ENCODE assay signal across 1 cellular context in the genomic region with DNA sequence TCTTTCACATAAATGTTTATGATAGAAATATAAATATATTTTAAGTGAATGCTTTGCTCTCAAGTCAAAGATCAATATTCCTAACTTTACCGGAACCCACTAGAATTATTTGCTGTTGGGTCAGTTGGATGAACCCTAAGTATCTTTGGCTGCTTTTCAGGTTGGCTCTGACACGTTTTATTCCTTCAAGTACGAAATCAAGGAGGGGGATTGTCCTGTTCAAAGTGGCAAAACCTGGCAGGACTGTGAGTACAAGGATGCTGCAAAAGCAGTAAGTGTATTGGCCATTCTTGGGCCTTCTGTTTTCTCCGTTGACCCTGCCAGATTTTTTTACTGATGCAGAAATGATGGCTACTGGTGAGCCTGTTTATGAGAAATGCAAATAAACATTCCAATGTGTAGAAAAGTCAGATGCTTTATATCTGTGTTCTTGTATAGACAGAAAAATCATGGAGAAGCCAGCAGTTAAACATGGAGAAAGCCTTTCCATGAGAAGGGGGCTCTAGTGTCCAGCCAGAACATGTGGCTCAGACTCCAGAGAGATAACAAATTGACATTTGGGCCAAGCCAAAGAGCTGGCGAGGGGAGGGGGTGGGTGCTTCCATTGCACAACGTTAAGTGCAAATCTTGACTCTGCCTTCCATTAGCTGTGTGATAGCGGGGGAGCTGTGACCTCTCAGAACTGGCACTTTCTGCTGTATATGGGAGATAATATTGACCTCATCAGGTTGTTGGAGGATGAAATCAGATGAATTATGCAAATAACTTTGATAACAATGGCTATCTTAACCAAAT.
A peak's percentile ranks its signal among the peaks of the same experiment; 100 is the strongest.
TF ChIP-seq lines count a peak whose summit lies in the region.

No MANE protein-coding gene starts in this region.

TF ChIP-seq in HepG2, 621 proteins besides CTCF, POLR2A, EP300 and RAD21:
- TF ChIP-seq CEBPG (CRISPR knock-in tag; IDR thresholded peaks at IDR 0.05) (peak; percentile 53), EHMT2 (IDR thresholded peaks at IDR 0.05; ENCODE audit: borderline replicate concordance, low read depth, low read length) (no peak), SMARCC2 (IDR thresholded peaks at IDR 0.05) (no peak)
- TF ChIP-seq, protein P1, sequence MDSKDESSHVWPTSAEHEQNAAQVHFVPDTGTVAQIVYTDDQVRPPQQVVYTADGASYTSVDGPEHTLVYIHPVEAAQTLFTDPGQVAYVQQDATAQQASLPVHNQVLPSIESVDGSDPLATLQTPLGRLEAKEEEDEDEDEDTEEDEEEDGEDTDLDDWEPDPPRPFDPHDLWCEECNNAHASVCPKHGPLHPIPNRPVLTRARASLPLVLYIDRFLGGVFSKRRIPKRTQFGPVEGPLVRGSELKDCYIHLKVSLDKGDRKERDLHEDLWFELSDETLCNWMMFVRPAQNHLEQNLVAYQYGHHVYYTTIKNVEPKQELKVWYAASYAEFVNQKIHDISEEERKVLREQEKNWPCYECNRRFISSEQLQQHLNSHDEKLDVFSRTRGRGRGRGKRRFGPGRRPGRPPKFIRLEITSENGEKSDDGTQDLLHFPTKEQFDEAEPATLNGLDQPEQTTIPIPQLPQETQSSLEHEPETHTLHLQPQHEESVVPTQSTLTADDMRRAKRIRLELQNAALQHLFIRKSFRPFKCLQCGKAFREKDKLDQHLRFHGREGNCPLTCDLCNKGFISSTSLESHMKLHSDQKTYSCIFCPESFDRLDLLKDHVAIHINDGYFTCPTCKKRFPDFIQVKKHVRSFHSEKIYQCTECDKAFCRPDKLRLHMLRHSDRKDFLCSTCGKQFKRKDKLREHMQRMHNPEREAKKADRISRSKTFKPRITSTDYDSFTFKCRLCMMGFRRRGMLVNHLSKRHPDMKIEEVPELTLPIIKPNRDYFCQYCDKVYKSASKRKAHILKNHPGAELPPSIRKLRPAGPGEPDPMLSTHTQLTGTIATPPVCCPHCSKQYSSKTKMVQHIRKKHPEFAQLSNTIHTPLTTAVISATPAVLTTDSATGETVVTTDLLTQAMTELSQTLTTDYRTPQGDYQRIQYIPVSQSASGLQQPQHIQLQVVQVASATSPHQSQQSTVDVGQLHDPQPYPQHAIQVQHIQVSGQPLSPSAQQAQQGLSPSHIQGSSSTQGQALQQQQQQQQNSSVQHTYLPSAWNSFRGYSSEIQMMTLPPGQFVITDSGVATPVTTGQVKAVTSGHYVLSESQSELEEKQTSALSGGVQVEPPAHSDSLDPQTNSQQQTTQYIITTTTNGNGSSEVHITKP (CRISPR knock-in tag; IDR thresholded peaks at IDR 0.05; ENCODE audit: low read depth): peak; percentile 50; the same call in 1 of the 2 replicates
- TF ChIP-seq, protein P2, sequence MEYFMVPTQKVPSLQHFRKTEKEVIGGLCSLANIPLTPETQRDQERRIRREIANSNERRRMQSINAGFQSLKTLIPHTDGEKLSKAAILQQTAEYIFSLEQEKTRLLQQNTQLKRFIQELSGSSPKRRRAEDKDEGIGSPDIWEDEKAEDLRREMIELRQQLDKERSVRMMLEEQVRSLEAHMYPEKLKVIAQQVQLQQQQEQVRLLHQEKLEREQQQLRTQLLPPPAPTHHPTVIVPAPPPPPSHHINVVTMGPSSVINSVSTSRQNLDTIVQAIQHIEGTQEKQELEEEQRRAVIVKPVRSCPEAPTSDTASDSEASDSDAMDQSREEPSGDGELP (IDR thresholded peaks at IDR 0.05; ENCODE audit: borderline replicate concordance, low read depth): no peak
